In the genomic region with DNA sequence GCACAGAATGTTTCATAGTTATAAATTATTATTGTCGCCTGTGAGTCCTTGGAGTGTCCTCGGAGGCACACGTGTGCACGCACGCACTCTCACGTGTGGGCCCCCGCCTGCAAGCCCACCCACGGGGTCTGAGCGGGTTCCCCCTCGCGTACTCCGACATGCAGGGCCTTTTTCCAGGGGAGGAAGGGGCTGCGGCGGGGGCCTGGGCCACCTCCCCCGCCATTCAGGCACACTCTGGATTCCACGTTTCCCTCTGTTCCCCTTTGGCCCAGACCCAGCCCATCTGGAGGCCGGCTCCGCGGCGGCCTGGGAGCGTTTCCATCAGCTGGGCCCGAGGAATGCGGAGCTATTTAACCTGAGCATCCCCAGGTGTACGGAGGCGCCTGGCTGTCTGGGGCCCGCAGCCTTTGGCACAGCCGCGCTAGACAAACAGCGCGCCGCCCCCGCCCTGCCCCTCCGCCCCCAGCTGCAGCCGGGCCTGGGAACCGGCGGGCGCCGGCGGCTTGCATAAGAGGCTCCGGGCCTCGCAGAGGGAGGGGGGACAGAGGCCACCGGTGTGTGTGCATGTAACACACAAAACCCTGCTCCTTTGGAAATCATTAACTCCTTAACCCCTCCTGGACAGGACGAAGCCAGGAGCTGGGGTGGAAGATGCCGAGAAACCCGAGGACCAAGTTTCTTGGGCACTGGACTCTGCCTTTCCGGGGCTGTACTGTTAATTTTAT, we compare ENCODE assay signal across 8 cellular contexts. TPM values are rescaled to one million over a fixed set of nuclear protein-coding genes. Genes with fewer than 3 reads are reported as not detected.
A peak's percentile ranks its signal among the peaks of the same experiment; 100 is the strongest.
DNase-seq lines count a peak whose midpoint lies in the region; ATAC-seq and TF ChIP-seq lines count a peak whose summit lies in the region.

No MANE protein-coding gene starts in this region.

- no peaks in the 10 kb centered on the region for H4K20me1 ChIP-seq in fibroblast of lung (ENCODE audit: control insufficient read depth, extremely low read depth, insufficient read depth, low read length)

- peaks cover 20% of the 10 kb centered on the region for H3K79me2 ChIP-seq in fibroblast of lung (ENCODE audit: control insufficient read depth, insufficient read depth, low read length)

- H3K4me1 ChIP-seq in Peyer's patch (peaks cover 0 to 37% (median 8%) of the 10 kb centered on the region in 4 donors), fibroblast of lung (ENCODE audit: control insufficient read depth, extremely low read depth, insufficient read depth, low read length) (peaks cover 22% of the 10 kb centered on the region)

- peaks cover 6% of the 10 kb centered on the region for H3K27me3 Mint-ChIP-seq in nephron (ENCODE audit: low read depth)
- H3K27me3 Mint-ChIP-seq in activated naive CD8-positive, alpha-beta T cell treated with anti-CD3 and anti-CD28 coated beads, Interleukin-2, amount 50 U/mL, for 24 hours = peaks cover 54% of the 10 kb centered on the region

- TF ChIP-seq CTCF in Peyer's patch (IDR thresholded peaks at IDR 0.05) = peak in 1 of 6 experiments; percentile 17
- TF ChIP-seq CTCF in fibroblast of lung (conservative IDR thresholded peaks at IDR 0.05 in 1 of 2, IDR thresholded peaks at IDR 0.05 in 1 of 2; ENCODE audit: low read depth in 1 of 2, low read length in 2 of 2) = no peak
- TF ChIP-seq CTCF in nephron (IDR thresholded peaks at IDR 0.05; ENCODE audit: unreplicated experiment in 3 of 3) = no peak

- in situ Hi-C loops in ACHN (cut with HindIII; ENCODE audit: low pct_ligation_motif_present, low pct_unique_long_range_greater_than_20kb, low sequenced_read_pairs) = no loop called here

- peak overlapping the region; percentile 95 to 100 (median 99) for H3K27ac Mint-ChIP-seq in nephron
- no peak overlapping the region for H3K27ac Mint-ChIP-seq in activated naive CD8-positive, alpha-beta T cell treated with anti-CD3 and anti-CD28 coated beads, Interleukin-2, amount 50 U/mL, for 24 hours

- peaks cover 36% of the 10 kb centered on the region for H3K4me1 Mint-ChIP-seq in nephron
- peaks cover 28% of the 10 kb centered on the region for H3K4me1 Mint-ChIP-seq in activated naive CD8-positive, alpha-beta T cell treated with anti-CD3 and anti-CD28 coated beads, Interleukin-2, amount 50 U/mL, for 24 hours

- no peak for ATAC-seq in activated naive CD8-positive, alpha-beta T cell treated with anti-CD3 and anti-CD28 coated beads, Interleukin-2, amount 50 U/mL, for 24 hours
- ATAC-seq in HG02884 (IDR thresholded peaks at IDR 0.05; ENCODE audit: unreplicated experiment) = no peak

- H3K27me3 ChIP-seq in Peyer's patch = no peaks in the 10 kb centered on the region
- H3K27me3 ChIP-seq in fibroblast of lung (ENCODE audit: control insufficient read depth, insufficient read depth, low read length) = no peaks in the 10 kb centered on the region

- peak overlapping the region; percentile 43 for H3K9ac ChIP-seq in fibroblast of lung (ENCODE audit: insufficient read depth, low read length)

- no peaks in the 10 kb centered on the region for H3K9me3 Mint-ChIP-seq in nephron
- H3K9me3 Mint-ChIP-seq in activated naive CD8-positive, alpha-beta T cell treated with anti-CD3 and anti-CD28 coated beads, Interleukin-2, amount 50 U/mL, for 24 hours = no peaks in the 10 kb centered on the region

- DNase-seq in ACHN = peak; percentile 59
- peak; percentile 98 for DNase-seq in HuH-7 (ENCODE audit: low spot score)
- peak in 2 of 3 donors; percentile 93 to 94 for DNase-seq in Peyer's patch
- peak; percentile 60 to 80 for DNase-seq in fibroblast of lung (ENCODE audit: low read depth in 2 of 2)
- DNase-seq in inferior parietal cortex (ENCODE audit: extremely low spot score) = no peak
- DNase-seq in activated naive CD8-positive, alpha-beta T cell treated with anti-CD3 and anti-CD28 coated beads, Interleukin-2, amount 50 U/mL, for 24 hours = no peak

- peak overlapping the region in 2 of 4 donors; percentile 67 to 95 for H3K4me3 ChIP-seq in Peyer's patch
- H3K4me3 ChIP-seq in fibroblast of lung (replicated peaks in 1 of 4; ENCODE audit: control extremely low read depth in 1 of 4, insufficient read depth in 1 of 4, low read depth in 3 of 4, low read length in 4 of 4) = peak overlapping the region in 3 of 4 experiments; percentile 9 to 84 (median 41)

- H3K36me3 ChIP-seq in Peyer's patch (no peaks in the 10 kb centered on the region), fibroblast of lung (ENCODE audit: control insufficient read depth, insufficient read depth, low read length) (no peaks in the 10 kb centered on the region)

- H3K27ac ChIP-seq in Peyer's patch (peak overlapping the region; percentile 13 to 99 (median 89)), fibroblast of lung (ENCODE audit: insufficient read depth, low read length) (peak overlapping the region; percentile 98)

- H3K36me3 Mint-ChIP-seq in nephron (ENCODE audit: low read depth) = peaks cover 13% of the 10 kb centered on the region
- no peaks in the 10 kb centered on the region for H3K36me3 Mint-ChIP-seq in activated naive CD8-positive, alpha-beta T cell treated with anti-CD3 and anti-CD28 coated beads, Interleukin-2, amount 50 U/mL, for 24 hours (ENCODE audit: low read depth)

- TF ChIP-seq POLR2A in Peyer's patch (IDR thresholded peaks at IDR 0.05) = peak; percentile 81 to 90

- H3K4me3 Mint-ChIP-seq in nephron = peak overlapping the region; percentile 90 to 96 (median 91)
- no peak overlapping the region for H3K4me3 Mint-ChIP-seq in activated naive CD8-positive, alpha-beta T cell treated with anti-CD3 and anti-CD28 coated beads, Interleukin-2, amount 50 U/mL, for 24 hours

- peak overlapping the region; percentile 54 for H3K4me2 ChIP-seq in fibroblast of lung (ENCODE audit: extremely low read depth, insufficient read depth, low read length)

- H3K9me3 ChIP-seq in Peyer's patch (no peaks in the 10 kb centered on the region), fibroblast of lung (ENCODE audit: control insufficient read depth, insufficient read depth, low read depth, low read length) (no peaks in the 10 kb centered on the region)

- H2AFZ ChIP-seq in fibroblast of lung (ENCODE audit: low read length) = no peak overlapping the region

RNA-seq across cellular contexts. Expression of a gene that starts 3.3 kb away (rescaled TPM):
- total RNA-seq in Peyer's patch (100 to 1,000 TPM; 408 to 760 (median 570) TPM), fibroblast of lung (27.4 and 31.1 TPM in 2 replicates)
- 14.5 and 62.4 TPM in 2 replicates for polyA plus RNA-seq in fibroblast of lung
- 14.5 and 72.5 TPM in 2 replicates for polyA plus RNA-seq in fibroblast of lung (2012)
- 4.3 and 12.7 TPM in 2 replicates for polyA minus RNA-seq in fibroblast of lung (ENCODE audit: low replicate concordance)

RNA-seq across cellular contexts. Expression of a gene that starts 29.3 kb away (rescaled TPM):
- 1 to 10 TPM in 1 of 4 donors, not detected in 3; 2.5 TPM for total RNA-seq in Peyer's patch
- total RNA-seq in fibroblast of lung = not detected in 2 replicates
- not detected in 2 replicates for polyA plus RNA-seq in fibroblast of lung
- not detected in 2 replicates for polyA plus RNA-seq in fibroblast of lung (2012)
- not detected in 2 replicates for polyA minus RNA-seq in fibroblast of lung (ENCODE audit: low replicate concordance)

Comparison
In these comparisons a context has a peak if more than half of its experiments do, and no peak if none do; other contexts are left out.
1. DNase-seq: peak in ACHN (single experiment), HuH-7 (single experiment), Peyer's patch (2 of 3) and fibroblast of lung (2 of 2); none in inferior parietal cortex (single experiment) and activated naive CD8-positive, alpha-beta T cell treated with anti-CD3 and anti-CD28 coated beads, Interleukin-2, amount 50 U/mL, for 24 hours (single experiment).
2. RNA of a gene that starts 3.3 kb away (total RNA-seq): 408 to 760 TPM in Peyer's patch; 27.4 to 31.1 TPM in fibroblast of lung; every median in the first group is over 10 times any median in the second.